ENCODE assay signal across 1 cellular context in genomic region chr13:45340422-45341033, GRCh38.
A peak's percentile ranks its signal among the peaks of the same experiment; 100 is the strongest.
TF ChIP-seq lines count a peak whose summit lies in the region.

No MANE protein-coding gene starts in this region.

TF ChIP-seq in HepG2, 621 proteins besides CTCF, POLR2A, EP300 and RAD21 (continued from another document and continues in another):
- TF ChIP-seq ZNF530 (CRISPR knock-in tag; IDR thresholded peaks at IDR 0.05; ENCODE audit: low read depth): no peak; the same call in 1 of the 2 replicates
- no peak for TF ChIP-seq THAP9 (CRISPR knock-in tag; IDR thresholded peaks at IDR 0.05; ENCODE audit: borderline replicate concordance)
- no peak for TF ChIP-seq PRDM10 (CRISPR knock-in tag; IDR thresholded peaks at IDR 0.05; ENCODE audit: low read depth)
- no peak for TF ChIP-seq FOXP4 (CRISPR knock-in tag; IDR thresholded peaks at IDR 0.05)
- TF ChIP-seq CREBL2 (CRISPR knock-in tag; IDR thresholded peaks at IDR 0.05; ENCODE audit: borderline replicate concordance): 0 out of 2 replicates have a peak, but pooled peaks have one; percentile 51
- no peak for TF ChIP-seq ZNF460 (CRISPR knock-in tag; IDR thresholded peaks at IDR 0.05; ENCODE audit: borderline replicate concordance)
- TF ChIP-seq KDM6A (CRISPR knock-in tag; IDR thresholded peaks at IDR 0.05; ENCODE audit: low read depth): no peak
- no peak for TF ChIP-seq XBP1 (CRISPR knock-in tag; IDR thresholded peaks at IDR 0.05)
- no peak for TF ChIP-seq ETV6 (CRISPR knock-in tag; conservative IDR thresholded peaks at IDR 0.05)
- peak; percentile 12 for TF ChIP-seq TBL1XR1 (IDR thresholded peaks at IDR 0.05; ENCODE audit: borderline replicate concordance, low read length, partially characterized antibody)
- TF ChIP-seq ZNF691 (CRISPR knock-in tag; IDR thresholded peaks at IDR 0.05; ENCODE audit: borderline replicate concordance, low read depth): 0 out of 2 replicates have a peak, but pooled peaks have one; percentile 17
- TF ChIP-seq THAP11 (CRISPR knock-in tag; IDR thresholded peaks at IDR 0.05): no peak
- peak; percentile 19; the same call in 1 of the 2 replicates for TF ChIP-seq KDM5B (CRISPR knock-in tag; IDR thresholded peaks at IDR 0.05; ENCODE audit: borderline replicate concordance)
- 0 out of 2 replicates have a peak, but pooled peaks have one; percentile 21 for TF ChIP-seq HDAC1 (CRISPR knock-in tag; IDR thresholded peaks at IDR 0.05)
- no peak for TF ChIP-seq FOXC1 (CRISPR knock-in tag; IDR thresholded peaks at IDR 0.05; ENCODE audit: borderline replicate concordance)
- TF ChIP-seq MED8 (CRISPR knock-in tag; IDR thresholded peaks at IDR 0.05; ENCODE audit: insufficient replicate concordance): no peak
- TF ChIP-seq ETS1 (CRISPR knock-in tag; IDR thresholded peaks at IDR 0.05): no peak
- TF ChIP-seq ATF1 (CRISPR knock-in tag; IDR thresholded peaks at IDR 0.05): no peak
- no peak; the same call in 1 of the 2 replicates for TF ChIP-seq ARHGAP35 (CRISPR knock-in tag; IDR thresholded peaks at IDR 0.05; ENCODE audit: borderline replicate concordance)
- no peak for TF ChIP-seq ZNF513 (CRISPR knock-in tag; conservative IDR thresholded peaks at IDR 0.05)
- no peak for TF ChIP-seq ZNF768 (CRISPR knock-in tag; IDR thresholded peaks at IDR 0.05)
- no peak for TF ChIP-seq HOMEZ (CRISPR knock-in tag; IDR thresholded peaks at IDR 0.05; ENCODE audit: low read depth)
- TF ChIP-seq ZFP36L1 (CRISPR knock-in tag; IDR thresholded peaks at IDR 0.05): no peak
- no peak for TF ChIP-seq ZNF724P (CRISPR knock-in tag; IDR thresholded peaks at IDR 0.05; ENCODE audit: borderline replicate concordance)
- peak; percentile 65; the same call in 1 of the 2 replicates for TF ChIP-seq NFKB2 (CRISPR knock-in tag; IDR thresholded peaks at IDR 0.05; ENCODE audit: borderline replicate concordance)
- TF ChIP-seq ZNF589 (CRISPR knock-in tag; conservative IDR thresholded peaks at IDR 0.05): no peak
- no peak; the same call in 1 of the 2 replicates for TF ChIP-seq ZBTB7B (CRISPR knock-in tag; IDR thresholded peaks at IDR 0.05)
- no peak for TF ChIP-seq PAWR (CRISPR knock-in tag; IDR thresholded peaks at IDR 0.05; ENCODE audit: borderline replicate concordance)
- TF ChIP-seq ZNF713 (CRISPR knock-in tag; IDR thresholded peaks at IDR 0.05): no peak
- no peak for TF ChIP-seq NFYB (CRISPR knock-in tag; IDR thresholded peaks at IDR 0.05)
- no peak for TF ChIP-seq TRIM24 (CRISPR knock-in tag; IDR thresholded peaks at IDR 0.05)
- no peak for TF ChIP-seq LCORL (IDR thresholded peaks at IDR 0.05)
- TF ChIP-seq LCORL (CRISPR knock-in tag; IDR thresholded peaks at IDR 0.05): peak; percentile 55
- 0 out of 2 replicates have a peak, but pooled peaks have one; percentile 37 for TF ChIP-seq ZBTB43 (CRISPR knock-in tag; conservative IDR thresholded peaks at IDR 0.05)
- peak; percentile 65 for TF ChIP-seq SAP130 (CRISPR knock-in tag; IDR thresholded peaks at IDR 0.05; ENCODE audit: low read depth)
- TF ChIP-seq ARNTL (CRISPR knock-in tag; IDR thresholded peaks at IDR 0.05): peak; percentile 34; the same call in 1 of the 2 replicates
- TF ChIP-seq ATRX (CRISPR knock-in tag; IDR thresholded peaks at IDR 0.05; ENCODE audit: borderline replicate concordance): no peak
- TF ChIP-seq JDP2 (CRISPR knock-in tag; IDR thresholded peaks at IDR 0.05; ENCODE audit: borderline replicate concordance): no peak
- no peak for TF ChIP-seq PHF5A (CRISPR knock-in tag; IDR thresholded peaks at IDR 0.05; ENCODE audit: low read depth, unreplicated experiment)
- TF ChIP-seq KLF13 (CRISPR knock-in tag; IDR thresholded peaks at IDR 0.05): no peak
- no peak for TF ChIP-seq ATAD3A (CRISPR knock-in tag; IDR thresholded peaks at IDR 0.05)
- no peak for TF ChIP-seq NKX3-1 (CRISPR knock-in tag; IDR thresholded peaks at IDR 0.05)
- TF ChIP-seq ZNF574 (CRISPR knock-in tag; IDR thresholded peaks at IDR 0.05): no peak; the same call in 1 of the 2 replicates
- TF ChIP-seq HOXA3 (CRISPR knock-in tag; IDR thresholded peaks at IDR 0.05): no peak
- TF ChIP-seq AKAP8 (CRISPR knock-in tag; IDR thresholded peaks at IDR 0.05): peak; percentile 84
- no peak for TF ChIP-seq ZNF446 (CRISPR knock-in tag; IDR thresholded peaks at IDR 0.05)
- TF ChIP-seq KDM2A (CRISPR knock-in tag; IDR thresholded peaks at IDR 0.05; ENCODE audit: borderline replicate concordance, low read depth): no peak
- no peak for TF ChIP-seq NFE2L2 (IDR thresholded peaks at IDR 0.05; ENCODE audit: low read length)
- TF ChIP-seq MXI1 (IDR thresholded peaks at IDR 0.05; ENCODE audit: borderline replicate concordance, low read depth, low read length): peak; percentile 61; the same call in 1 of the 3 replicates
- peak; percentile 72 for TF ChIP-seq AGO1 (IDR thresholded peaks at IDR 0.05; ENCODE audit: low read depth, low read length, poor library complexity, severe bottlenecking)
